8 cellular contexts compared by ENCODE assay signal in genomic region chr15:79091204-79091867, GRCh38. TPM values are rescaled to one million over a fixed set of nuclear protein-coding genes. Genes with fewer than 3 reads are reported as not detected.
DNase-seq lines count a peak whose midpoint lies in the region; ATAC-seq, FAIRE-seq and TF ChIP-seq lines count a peak whose summit lies in the region.

No MANE protein-coding gene starts in this region.

- H3K27ac ChIP-seq in HepG2 (ENCODE audit: extremely low read length, insufficient read depth, low read length) (no peak overlapping the region), right lobe of liver (no peak overlapping the region), urinary bladder (ENCODE audit: low read depth) (no peak overlapping the region)

- H2AFZ ChIP-seq in HepG2 (ENCODE audit: low read length): no peak overlapping the region

- no peak overlapping the region for H3K4me3 ChIP-seq in HepG2 (replicated peaks in 1 of 3; ENCODE audit: insufficient read depth in 1 of 3, low read depth in 2 of 3, low read length in 3 of 3)
- H3K4me3 ChIP-seq in right lobe of liver: no peak overlapping the region
- H3K4me3 ChIP-seq in urinary bladder (ENCODE audit: low read depth, low read length): peak overlapping the region; percentile 4

- CTCF ChIA-PET in HepG2 (lab: Yijun Ruan, JAX; ENCODE audit: low intra/inter-chr PET ratio, low total read pairs): no interaction called here

- intact Hi-C loops in HepG2 (cut with micrococcal nuclease; ENCODE audit: unreplicated experiment) (no loop called here), right lobe of liver (cut with DNase I) (no loop called here)

- H3K9me3 ChIP-seq in HepG2 (ENCODE audit: low read length): no peaks in the 10 kb centered on the region
- no peaks in the 10 kb centered on the region for H3K9me3 ChIP-seq in right lobe of liver

- H3K4me3 Mint-ChIP-seq in activated T-cell treated with anti-CD3 and anti-CD28 coated beads, Interleukin-2, amount 50 U/mL, for 72 hours: peak overlapping the region; percentile 25 to 63
- H3K4me3 Mint-ChIP-seq in memory B cell: peak overlapping the region; percentile 78

- H3K27me3 Mint-ChIP-seq in activated T-cell treated with anti-CD3 and anti-CD28 coated beads, Interleukin-2, amount 50 U/mL, for 72 hours (ENCODE audit: low read depth): peaks cover 60% of the 10 kb centered on the region
- peaks cover 51% of the 10 kb centered on the region for H3K27me3 Mint-ChIP-seq in memory B cell

- WGBS in HepG2 (ENCODE audit: low lambda C conversion rate): 8% methylated on average over 34 of the region's 53 CpGs
- WGBS in right lobe of liver (ENCODE audit: insufficient coverage, low coverage, low lambda C conversion rate, missing lambda C conversion rate): under 1% methylated on average over 24 of the region's 53 CpGs
- 1% methylated on average over 53 of the region's 53 CpGs for WGBS in urinary bladder

- POLR2A ChIA-PET in HepG2 (lab: Yijun Ruan, JAX): no interaction called here

- H3K27me3 ChIP-seq in HepG2 (ENCODE audit: control insufficient read depth in 1 of 2, insufficient read depth in 2 of 2, low read length in 2 of 2): peaks cover 2 to 52% of the 10 kb centered on the region in 2 experiments
- peaks cover 0 to 18% of the 10 kb centered on the region in 2 donors for H3K27me3 ChIP-seq in right lobe of liver

- TF ChIP-seq CTCF in HepG2 (CRISPR knock-in tag; IDR thresholded peaks at IDR 0.05) (no peak), right lobe of liver (IDR thresholded peaks at IDR 0.05) (no peak)

- H3K79me2 ChIP-seq in HepG2 (ENCODE audit: insufficient read depth, low read length): no peaks in the 10 kb centered on the region

- ATAC-seq in HepG2 (peak; percentile 71), right lobe of liver (no peak), memory B cell (ENCODE audit: low read depth) (peak; percentile 41), HG02642 (IDR thresholded peaks at IDR 0.05; ENCODE audit: poor library complexity, unreplicated experiment) (no peak)
- ATAC-seq in activated T-cell treated with anti-CD3 and anti-CD28 coated beads, Interleukin-2, amount 50 U/mL, for 72 hours (replicated peaks in 1 of 2): peak in 1 of 2 donors; percentile 44

- DNase-seq in HepG2 (ENCODE audit: low spot score): no peak
- DNase-seq in right lobe of liver: no peak
- peak; percentile 6 to 11 for DNase-seq in activated T-cell treated with anti-CD3 and anti-CD28 coated beads, Interleukin-2, amount 50 U/mL, for 72 hours
- no peak for DNase-seq in memory B cell (ENCODE audit: low spot score in 2 of 2)
- DNase-seq in SKM-1 treated with dmso at 0.1 percent for 144 hours (lab: John Stamatoyannopoulos, UW; ENCODE audit: unreplicated experiment): no peak
- no peak for DNase-seq in NCI-H2029 treated with DMSO at 0.1 percent for 48 hours (lab: John Stamatoyannopoulos, UW)

- peaks cover 10% of the 10 kb centered on the region; the same call in 1 of the 2 replicates for H3K4me1 ChIP-seq in HepG2 (ENCODE audit: insufficient read depth, low read length)
- peaks cover 0 to 16% (median 0%) of the 10 kb centered on the region in 4 donors for H3K4me1 ChIP-seq in right lobe of liver
- H3K4me1 ChIP-seq in urinary bladder (ENCODE audit: insufficient read depth): no peaks in the 10 kb centered on the region

- H3K36me3 ChIP-seq in HepG2 (replicated peaks in 1 of 2; ENCODE audit: control insufficient read depth in 1 of 2, insufficient read depth in 2 of 2, low read length in 2 of 2) (no peaks in the 10 kb centered on the region), right lobe of liver (no peaks in the 10 kb centered on the region), urinary bladder (ENCODE audit: insufficient read depth) (no peaks in the 10 kb centered on the region)

- H3K9ac ChIP-seq in HepG2 (ENCODE audit: insufficient read depth, low read depth, low read length): no peak overlapping the region

- H3K4me1 Mint-ChIP-seq in activated T-cell treated with anti-CD3 and anti-CD28 coated beads, Interleukin-2, amount 50 U/mL, for 72 hours (ENCODE audit: low read depth): peaks cover 8% of the 10 kb centered on the region
- H3K4me1 Mint-ChIP-seq in memory B cell: peaks cover 17% of the 10 kb centered on the region

- H3K36me3 Mint-ChIP-seq in activated T-cell treated with anti-CD3 and anti-CD28 coated beads, Interleukin-2, amount 50 U/mL, for 72 hours (ENCODE audit: insufficient read depth in 2 of 2): peaks cover 0 to 2% of the 10 kb centered on the region in 2 donors
- no peaks in the 10 kb centered on the region for H3K36me3 Mint-ChIP-seq in memory B cell

- H3K27ac Mint-ChIP-seq in activated T-cell treated with anti-CD3 and anti-CD28 coated beads, Interleukin-2, amount 50 U/mL, for 72 hours: no peak overlapping the region
- no peak overlapping the region for H3K27ac Mint-ChIP-seq in memory B cell

- FAIRE-seq in HepG2 (lab: Jason Lieb, UNC): no peak

- TF ChIP-seq EP300 in HepG2 (IDR thresholded peaks at IDR 0.05; ENCODE audit: low read depth in 2 of 2, low read length in 2 of 2): no peak
- no peak for TF ChIP-seq EP300 in HepG2 (CRISPR knock-in tag; IDR thresholded peaks at IDR 0.05; ENCODE audit: borderline replicate concordance)

- TF ChIP-seq POLR2A in HepG2 (IDR thresholded peaks at IDR 0.05; ENCODE audit: insufficient read depth in 1 of 2, low read depth in 2 of 2, low read length in 2 of 2) (no peak), right lobe of liver (IDR thresholded peaks at IDR 0.05) (no peak)

- no TSS peak for BruUV-seq in HepG2 (replicated peaks; lab: Mats Ljungman, UMichigan)

- H3K4me2 ChIP-seq in HepG2 (ENCODE audit: low read depth, low read length): peak overlapping the region; percentile 7; the same call in 1 of the 2 replicates

- no peaks in the 10 kb centered on the region; the same call in 1 of the 2 replicates for H4K20me1 ChIP-seq in HepG2 (ENCODE audit: insufficient read depth, low read length)

- in situ Hi-C loops in HepG2 (cut with HindIII; ENCODE audit: extremely low pct_ligation_motif_present, low pct_unique_long_range_greater_than_20kb): no loop called here

- TF ChIP-seq RAD21 in HepG2 (CRISPR knock-in tag; IDR thresholded peaks at IDR 0.05): no peak

- no peaks in the 10 kb centered on the region for H3K9me3 Mint-ChIP-seq in activated T-cell treated with anti-CD3 and anti-CD28 coated beads, Interleukin-2, amount 50 U/mL, for 72 hours
- H3K9me3 Mint-ChIP-seq in memory B cell: no peaks in the 10 kb centered on the region

TF ChIP-seq in HepG2, 621 proteins besides CTCF, POLR2A, EP300 and RAD21 (continues in another document):
- TF ChIP-seq ZNF530 (CRISPR knock-in tag; IDR thresholded peaks at IDR 0.05; ENCODE audit: low read depth) (no peak), HNF4G (IDR thresholded peaks at IDR 0.05; ENCODE audit: borderline replicate concordance, low read depth, low read length) (no peak), HNF4G (CRISPR knock-in tag; IDR thresholded peaks at IDR 0.05; ENCODE audit: borderline replicate concordance, low read depth) (no peak), ZSCAN9 (CRISPR knock-in tag; IDR thresholded peaks at IDR 0.05; ENCODE audit: borderline replicate concordance) (no peak), ZEB1 (IDR thresholded peaks at IDR 0.05; ENCODE audit: insufficient replicate concordance, low read depth) (no peak), ZSCAN31 (CRISPR knock-in tag; IDR thresholded peaks at IDR 0.05; ENCODE audit: low read depth) (no peak)
- TF ChIP-seq, protein P1, sequence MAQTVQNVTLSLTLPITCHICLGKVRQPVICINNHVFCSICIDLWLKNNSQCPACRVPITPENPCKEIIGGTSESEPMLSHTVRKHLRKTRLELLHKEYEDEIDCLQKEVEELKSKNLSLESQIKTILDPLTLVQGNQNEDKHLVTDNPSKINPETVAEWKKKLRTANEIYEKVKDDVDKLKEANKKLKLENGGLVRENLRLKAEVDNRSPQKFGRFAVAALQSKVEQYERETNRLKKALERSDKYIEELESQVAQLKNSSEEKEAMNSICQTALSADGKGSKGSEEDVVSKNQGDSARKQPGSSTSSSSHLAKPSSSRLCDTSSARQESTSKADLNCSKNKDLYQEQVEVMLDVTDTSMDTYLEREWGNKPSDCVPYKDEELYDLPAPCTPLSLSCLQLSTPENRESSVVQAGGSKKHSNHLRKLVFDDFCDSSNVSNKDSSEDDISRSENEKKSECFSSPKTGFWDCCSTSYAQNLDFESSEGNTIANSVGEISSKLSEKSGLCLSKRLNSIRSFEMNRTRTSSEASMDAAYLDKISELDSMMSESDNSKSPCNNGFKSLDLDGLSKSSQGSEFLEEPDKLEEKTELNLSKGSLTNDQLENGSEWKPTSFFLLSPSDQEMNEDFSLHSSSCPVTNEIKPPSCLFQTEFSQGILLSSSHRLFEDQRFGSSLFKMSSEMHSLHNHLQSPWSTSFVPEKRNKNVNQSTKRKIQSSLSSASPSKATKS (CRISPR knock-in tag; IDR thresholded peaks at IDR 0.05): no peak

RNA-seq across cellular contexts. Expression of gene RASGRF1, which starts 0.8 kb away (rescaled TPM):
- total RNA-seq in HepG2 (2016; rRNA removed; fragmentation: Illumina TruSeq; extraction: Trizol) (0.55 TPM in 2 replicates), right lobe of liver (under 1 TPM in 1 of 6 experiments, not detected in 5; 0.29 TPM), urinary bladder (0.48 TPM)
- total RNA-seq in HepG2 (2016; cell fraction: cytosol; rRNA removed; fragmentation: Illumina TruSeq; extraction: Trizol; ENCODE audit: low read depth): 0.51 and 0.71 TPM in 2 replicates
- 0.09 and 0.13 TPM in 2 replicates for total RNA-seq in HepG2 (2016; cell fraction: insoluble cytoplasmic fraction; rRNA removed; fragmentation: Illumina TruSeq; extraction: Trizol)
- 0.24 and 0.40 TPM in 2 replicates for total RNA-seq in HepG2 (2016; cell fraction: membrane; rRNA removed; fragmentation: Illumina TruSeq; extraction: Trizol)
- total RNA-seq in HepG2 (2016; cell fraction: nucleus; rRNA removed; fragmentation: Illumina TruSeq; extraction: Trizol): 0.34 and 0.78 TPM in 2 replicates
- polyA plus RNA-seq in HepG2 (2011; rRNA removed) (1.2 and 3.0 TPM in 2 replicates), urinary bladder (0.10 TPM)
- 1.0 TPM in 2 replicates for polyA plus RNA-seq in HepG2 (2011; cell fraction: cytosol; rRNA removed)
- polyA plus RNA-seq in HepG2 (2011; cell fraction: nucleus; rRNA removed): 2.5 and 3.4 TPM in 2 replicates
- 0.91 and 1.3 TPM in 2 replicates for polyA plus RNA-seq in HepG2 (2012)
- polyA plus RNA-seq in HepG2 (2016; cell fraction: cytosol; fragmentation: Illumina TruSeq; extraction: Trizol; ENCODE audit: low read depth): 0.15 and 0.17 TPM in 2 replicates
- 0.09 and 0.22 TPM in 2 replicates for polyA plus RNA-seq in HepG2 (2016; cell fraction: insoluble cytoplasmic fraction; fragmentation: Illumina TruSeq; extraction: Trizol; ENCODE audit: low read depth)
- 0.37 and 0.96 TPM in 2 replicates for polyA plus RNA-seq in HepG2 (2016; cell fraction: membrane; fragmentation: Illumina TruSeq; extraction: Trizol; ENCODE audit: low read depth)
- 0.15 TPM in 1 of 2 replicates, not detected in the other for polyA plus RNA-seq in HepG2 (2016; cell fraction: nucleus; fragmentation: Illumina TruSeq; extraction: Trizol; ENCODE audit: insufficient read depth, low read depth)
- 0.09 and 0.70 TPM in 2 replicates for polyA minus RNA-seq in HepG2 (2011; rRNA and poly(A)+ RNA removed; ENCODE audit: low replicate concordance)
- polyA minus RNA-seq in HepG2 (2011; cell fraction: cytosol; rRNA and poly(A)+ RNA removed): 0.69 and 1.2 TPM in 2 replicates
- 3.7 and 5.4 TPM in 2 replicates for polyA minus RNA-seq in HepG2 (2011; cell fraction: nucleus; rRNA and poly(A)+ RNA removed)
- total RNA-seq in activated T-cell treated with anti-CD3 and anti-CD28 coated beads, Interleukin-2, amount 50 U/mL, for 72 hours: not detected

Comparison
In these comparisons a context has a peak if more than half of its experiments do, and no peak if none do; other contexts are left out.
1. ATAC-seq: peak in HepG2 (single experiment) and memory B cell (single experiment); none in right lobe of liver (0 of 4) and HG02642 (single experiment).
2. DNase-seq: peak in activated T-cell treated with anti-CD3 and anti-CD28 coated beads, Interleukin-2, amount 50 U/mL, for 72 hours (2 of 2); none in HepG2 (single experiment), right lobe of liver (0 of 3), memory B cell (0 of 2), SKM-1 treated with dmso at 0.1 percent for 144 hours (single experiment) and NCI-H2029 treated with DMSO at 0.1 percent for 48 hours (single experiment).